10 cellular contexts compared by ENCODE assay signal in genomic region chr5:134594797-134595457, GRCh38. TPM values are rescaled to one million over a fixed set of nuclear protein-coding genes. Genes with fewer than 3 reads are reported as not detected.
DNase-seq lines count a peak whose midpoint lies in the region; ATAC-seq and TF ChIP-seq lines count a peak whose summit lies in the region.
"Had no signal": no experiment of that assay in that cellular context is flagged by ENCODE, and none has a peak within 500 bp of the region (broad histone marks: within the 10 kb centered on the region; RNA-seq: fewer than 3 reads in every experiment).

No MANE protein-coding gene starts in this region.

- H3K9me3 ChIP-seq in thyroid gland (no peaks in the 10 kb centered on the region), Caco-2 (no peaks in the 10 kb centered on the region)

- H3K9me3 Mint-ChIP-seq in activated T-helper 17 cell treated with anti-CD3 and anti-CD28 coated beads, Interleukin-2, amount 50 U/mL, for 72 hours, result no peaks in the 10 kb centered on the region
- no peaks in the 10 kb centered on the region for H3K9me3 Mint-ChIP-seq in Caco-2 (ENCODE audit: unreplicated experiment)
- H3K9me3 Mint-ChIP-seq: activated B cell treated with CpG ODN at 0.5 μM for 24 hours; dendritic cell treated with granulocyte-macrophage colony-stimulating factor and Interleukin-4, amounts not matched to agents 40 ng/mL and 50 ng/mL, for 4 days had no signal

- WGBS in thyroid gland, 2 donors, result 87 to 92% methylated on average over 3 of the region's 3 CpGs

- peak overlapping the region; percentile 39 for H3K4me3 Mint-ChIP-seq in activated T-helper 17 cell treated with anti-CD3 and anti-CD28 coated beads, Interleukin-2, amount 50 U/mL, for 72 hours
- H3K4me3 Mint-ChIP-seq in Caco-2 (ENCODE audit: unreplicated experiment), result no peak overlapping the region
- H3K4me3 Mint-ChIP-seq: activated B cell treated with CpG ODN at 0.5 μM for 24 hours; dendritic cell treated with granulocyte-macrophage colony-stimulating factor and Interleukin-4, amounts not matched to agents 40 ng/mL and 50 ng/mL, for 4 days had no signal

- TF ChIP-seq CTCF in GM12865 (IDR thresholded peaks at IDR 0.05; ENCODE audit: insufficient read depth, low read depth, low read length, missing control alignments) (no peak), thyroid gland (IDR thresholded peaks at IDR 0.05) (no peak), Caco-2 (IDR thresholded peaks at IDR 0.05; ENCODE audit: insufficient read depth in 1 of 2, low read depth in 1 of 2, low read length in 1 of 2, severe bottlenecking in 1 of 2, unreplicated experiment in 1 of 2) (no peak)

- H3K27me3 Mint-ChIP-seq in activated T-helper 17 cell treated with anti-CD3 and anti-CD28 coated beads, Interleukin-2, amount 50 U/mL, for 72 hours, result no peaks in the 10 kb centered on the region
- H3K27me3 Mint-ChIP-seq in Caco-2 (ENCODE audit: insufficient read depth, unreplicated experiment), result no peaks in the 10 kb centered on the region
- H3K27me3 Mint-ChIP-seq: activated B cell treated with CpG ODN at 0.5 μM for 24 hours; dendritic cell treated with granulocyte-macrophage colony-stimulating factor and Interleukin-4, amounts not matched to agents 40 ng/mL and 50 ng/mL, for 4 days had no signal

- CTCF ChIA-PET in Caco-2 (lab: Charles Lee), result no interaction called here

- H3K36me3 Mint-ChIP-seq in activated T-helper 17 cell treated with anti-CD3 and anti-CD28 coated beads, Interleukin-2, amount 50 U/mL, for 72 hours (ENCODE audit: low read depth), result no peaks in the 10 kb centered on the region
- H3K36me3 Mint-ChIP-seq in Caco-2 (ENCODE audit: insufficient read depth, unreplicated experiment), result peaks cover 8% of the 10 kb centered on the region

- H3K27ac Mint-ChIP-seq in activated T-helper 17 cell treated with anti-CD3 and anti-CD28 coated beads, Interleukin-2, amount 50 U/mL, for 72 hours, result peak overlapping the region; percentile 21
- no peak overlapping the region for H3K27ac Mint-ChIP-seq in Caco-2 (ENCODE audit: unreplicated experiment)
- H3K27ac Mint-ChIP-seq: activated B cell treated with CpG ODN at 0.5 μM for 24 hours; dendritic cell treated with granulocyte-macrophage colony-stimulating factor and Interleukin-4, amounts not matched to agents 40 ng/mL and 50 ng/mL, for 4 days had no signal

- no peaks in the 10 kb centered on the region for H3K27me3 ChIP-seq in thyroid gland
- no peaks in the 10 kb centered on the region for H3K27me3 ChIP-seq in Caco-2 (replicated peaks; ENCODE audit: control insufficient read depth, insufficient read depth, low read length)

- TF ChIP-seq POLR2A in thyroid gland (IDR thresholded peaks at IDR 0.05), result no peak

- H3K4me3 ChIP-seq in GM12865 (ENCODE audit: low read depth, low read length), result no peak overlapping the region
- no peak overlapping the region for H3K4me3 ChIP-seq in thyroid gland (replicated peaks in 1 of 3)
- H3K4me3 ChIP-seq in Caco-2 (ENCODE audit: low read depth, low read length), result no peak overlapping the region

- H3K27ac ChIP-seq in thyroid gland, result no peak overlapping the region

- POLR2A ChIA-PET in Caco-2 (lab: Charles Lee), result no interaction called here

- BruUV-seq in Caco-2 (replicated peaks; lab: Mats Ljungman, UMichigan), result no TSS peak

- H3K4me1 ChIP-seq in thyroid gland, result peaks cover 26 to 29% of the 10 kb centered on the region in 2 donors
- H3K4me1 ChIP-seq in Caco-2, result peaks cover 17% of the 10 kb centered on the region

- H3K4me1 Mint-ChIP-seq in activated T-helper 17 cell treated with anti-CD3 and anti-CD28 coated beads, Interleukin-2, amount 50 U/mL, for 72 hours, result peaks cover 17% of the 10 kb centered on the region
- H3K4me1 Mint-ChIP-seq in Caco-2 (ENCODE audit: low read depth, unreplicated experiment), result peaks cover 6% of the 10 kb centered on the region
- H3K4me1 Mint-ChIP-seq: activated B cell treated with CpG ODN at 0.5 μM for 24 hours had no signal

- no peaks in the 10 kb centered on the region for H3K36me3 ChIP-seq in thyroid gland
- H3K36me3 ChIP-seq in Caco-2 (ENCODE audit: control insufficient read depth, insufficient read depth, low read length), result no peaks in the 10 kb centered on the region

- DNase-seq in GM12865 (ENCODE audit: low read depth) (peak; percentile 86), thyroid gland (no peak), Caco-2 (no peak), posterior vena cava (ENCODE audit: low spot score) (no peak), NCI-H2227 treated with DMSO at 0.1 percent for 48 hours (lab: John Stamatoyannopoulos, UW) (no peak)
- DNase-seq: activated B cell treated with CpG ODN at 0.5 μM for 24 hours had no signal

- intact Hi-C loops in thyroid gland (cut with DNase I), result no loop called here
- intact Hi-C loops in Caco-2 (cut with micrococcal nuclease; ENCODE audit: unreplicated experiment), result no loop called here
- intact Hi-C loops in posterior vena cava (cut with DNase I), result no loop called here

- ATAC-seq in GM19328 (IDR thresholded peaks at IDR 0.05; ENCODE audit: unreplicated experiment) (peak; percentile 57), HG03378 (IDR thresholded peaks at IDR 0.05; ENCODE audit: unreplicated experiment) (peak; percentile 65)
- ATAC-seq in activated T-helper 17 cell treated with anti-CD3 and anti-CD28 coated beads, Interleukin-2, amount 50 U/mL, for 72 hours (replicated peaks), result peak; percentile 66

RNA-seq across cellular contexts. Expression of gene SAR1B, which starts 37.7 kb away (rescaled TPM):
- 10 to 100 TPM; 41.6 to 73.0 TPM for total RNA-seq in activated T-helper 17 cell treated with anti-CD3 and anti-CD28 coated beads, Interleukin-2, amount 50 U/mL, for 72 hours
- total RNA-seq in thyroid gland (10 to 100 TPM; 45.3 to 69.2 (median 53.8) TPM), Caco-2 (2022) (64.8 and 66.4 TPM in 2 replicates), posterior vena cava (10 to 100 TPM; 64.6 to 70.1 TPM)

RNA-seq across cellular contexts. Expression of gene SEC24A, which starts 53.7 kb away (rescaled TPM):
- total RNA-seq in activated T-helper 17 cell treated with anti-CD3 and anti-CD28 coated beads, Interleukin-2, amount 50 U/mL, for 72 hours, result 10 to 100 TPM; 43.6 to 55.4 TPM
- total RNA-seq in thyroid gland (10 to 100 TPM; 31.7 to 40.3 (median 33.5) TPM), Caco-2 (2022) (47.4 and 49.9 TPM in 2 replicates), posterior vena cava (10 to 100 TPM; 22.2 to 27.4 TPM)
